ENCODE assay signal across 1 cellular context in genomic region chr1:2590233-2591141, GRCh38.
TF ChIP-seq lines count a peak whose summit lies in the region.

No MANE protein-coding gene starts in this region.

TF ChIP-seq in K562, 482 proteins besides CTCF, POLR2A, EP300 and RAD21:
- no peak for TF ChIP-seq TCF7 (IDR thresholded peaks at IDR 0.05; ENCODE audit: borderline replicate concordance)
- 0 out of 2 replicates have a peak, but pooled peaks have one; percentile 13 for TF ChIP-seq POLR2G (IDR thresholded peaks at IDR 0.05; ENCODE audit: low read depth, low read length)
- TF ChIP-seq E2F6 (IDR thresholded peaks at IDR 0.05; ENCODE audit: borderline replicate concordance in 1 of 2, extremely low read depth in 1 of 2, insufficient read depth in 1 of 2, insufficient read length in 1 of 2, low read depth in 1 of 2, low read length in 1 of 2, poor library complexity in 1 of 2, severe bottlenecking in 1 of 2) = no peak
